8 cellular contexts compared by ENCODE assay signal in genomic region chr1:59926381-59927243, GRCh38. TPM values are rescaled to one million over a fixed set of nuclear protein-coding genes. Genes with fewer than 3 reads are reported as not detected.
DNase-seq lines count a peak whose midpoint lies in the region; ATAC-seq and TF ChIP-seq lines count a peak whose summit lies in the region.

TSS of gene CYP2J2 (minus strand) at chr1:59926773. CDS start at chr1:59926746, 27 bp downstream.

- peak within 1 kb of the TSS; percentile 97 for H2AFZ ChIP-seq in smooth muscle cell (ENCODE audit: low read depth)

- H3K27ac ChIP-seq in smooth muscle cell (ENCODE audit: low read depth), result no peak within 1 kb of the TSS

- H3K27ac Mint-ChIP-seq in T-helper 2 cell treated with Interferon-gamma antibody and Interleukin-4, amounts not matched to agents 5 μg/mL and 100 μg/mL, for 36 hours, result no peak within 1 kb of the TSS
- H3K27ac Mint-ChIP-seq in MCF 10A (ENCODE audit: low read depth, unreplicated experiment), result no peak within 1 kb of the TSS

- BruUV-seq in MCF 10A (replicated peaks; lab: Mats Ljungman, UMichigan), result no TSS peak

- peaks cover 18% of the 10 kb centered on the region for H3K4me1 Mint-ChIP-seq in T-helper 2 cell treated with Interferon-gamma antibody and Interleukin-4, amounts not matched to agents 5 μg/mL and 100 μg/mL, for 36 hours (ENCODE audit: low read depth)
- no peaks in the 10 kb centered on the region for H3K4me1 Mint-ChIP-seq in MCF 10A (ENCODE audit: insufficient read depth, unreplicated experiment)

- H3K9me3 ChIP-seq in smooth muscle cell (replicated peaks; ENCODE audit: low read depth), result peaks cover 5% of the 10 kb centered on the region

- ATAC-seq in GM19438 (IDR thresholded peaks at IDR 0.05; ENCODE audit: low read depth, unreplicated experiment), result peak; percentile 79

- DNase-seq in Ammon's horn (ENCODE audit: low spot score), result peak; percentile 89
- peak; percentile 24 for DNase-seq in HuH-7.5 (ENCODE audit: low spot score)
- DNase-seq in T-helper 2 cell treated with Interferon-gamma antibody and Interleukin-4, amounts not matched to agents 5 μg/mL and 100 μg/mL, for 36 hours (ENCODE audit: low spot score), result peak; percentile 23
- DNase-seq in MCF 10A (ENCODE audit: unreplicated experiment), result peak; percentile 59
- DNase-seq in islet precursor cell, result peak; percentile 85
- DNase-seq in smooth muscle cell (lab: John Stamatoyannopoulos, UW; ENCODE audit: unreplicated experiment), result peak; percentile 8
- no peak for DNase-seq in NCI-H187 treated with DMSO at 0.1 percent for 48 hours (lab: John Stamatoyannopoulos, UW)

- peaks cover 10% of the 10 kb centered on the region for H3K4me1 ChIP-seq in smooth muscle cell (ENCODE audit: low read depth)

- H4K20me1 ChIP-seq in smooth muscle cell (ENCODE audit: low read depth), result no peaks in the 10 kb centered on the region

- H3K4me3 Mint-ChIP-seq in T-helper 2 cell treated with Interferon-gamma antibody and Interleukin-4, amounts not matched to agents 5 μg/mL and 100 μg/mL, for 36 hours, result peak within 1 kb of the TSS; percentile 84
- peak within 1 kb of the TSS; percentile 71 for H3K4me3 Mint-ChIP-seq in MCF 10A (ENCODE audit: unreplicated experiment)

- H3K27me3 Mint-ChIP-seq in T-helper 2 cell treated with Interferon-gamma antibody and Interleukin-4, amounts not matched to agents 5 μg/mL and 100 μg/mL, for 36 hours (ENCODE audit: low read depth), result peaks cover 43% of the 10 kb centered on the region
- peaks cover 57% of the 10 kb centered on the region for H3K27me3 Mint-ChIP-seq in MCF 10A (ENCODE audit: insufficient read depth, unreplicated experiment)

- H3K36me3 Mint-ChIP-seq in T-helper 2 cell treated with Interferon-gamma antibody and Interleukin-4, amounts not matched to agents 5 μg/mL and 100 μg/mL, for 36 hours (ENCODE audit: low read depth), result peaks cover 3% of the 10 kb centered on the region
- H3K36me3 Mint-ChIP-seq in MCF 10A (ENCODE audit: insufficient read depth, unreplicated experiment), result no peaks in the 10 kb centered on the region

- intact Hi-C loops in MCF 10A (cut with micrococcal nuclease), result loop anchor here (5.0 kb wide), 1 partner anchor 109 kb away; no protein-coding TSS in a partner anchor

- WGBS in smooth muscle cell (ENCODE audit: low lambda C conversion rate), result 8% methylated on average over 41 of the region's 43 CpGs

- H3K79me2 ChIP-seq in smooth muscle cell (ENCODE audit: low read depth), result no peaks in the 10 kb centered on the region

- no peak within 1 kb of the TSS for H3K9ac ChIP-seq in smooth muscle cell (ENCODE audit: low read depth)

- H3K27me3 ChIP-seq in smooth muscle cell (ENCODE audit: low read depth), result peaks cover 22% of the 10 kb centered on the region

- CTCF ChIA-PET in MCF 10A (lab: Yijun Ruan, JAX), result interaction anchor here (1.0 to 1.5 kb wide), 4 partner anchors 17 to 44 kb away, joined by 3 to 10 read pairs (median 5); no protein-coding TSS in a partner anchor

- H3F3A ChIP-seq in smooth muscle cell (ENCODE audit: low read depth), result no peaks in the 10 kb centered on the region

- peak within 1 kb of the TSS; percentile 92 for H3K4me2 ChIP-seq in smooth muscle cell

- peak within 1 kb of the TSS; percentile 55 for H3K4me3 ChIP-seq in smooth muscle cell

- peaks cover 24% of the 10 kb centered on the region for H3K9me3 Mint-ChIP-seq in T-helper 2 cell treated with Interferon-gamma antibody and Interleukin-4, amounts not matched to agents 5 μg/mL and 100 μg/mL, for 36 hours
- H3K9me3 Mint-ChIP-seq in MCF 10A (ENCODE audit: unreplicated experiment), result peaks cover 8% of the 10 kb centered on the region

- POLR2A ChIA-PET in MCF 10A (lab: Yijun Ruan, JAX), result interaction anchor here (0.6 to 0.7 kb wide), 2 partner anchors 219 to 472 kb away, joined by 3 read pairs; no protein-coding TSS in a partner anchor

- H3K36me3 ChIP-seq in smooth muscle cell (ENCODE audit: low read depth), result no peaks in the 10 kb centered on the region

- TF ChIP-seq CTCF in MCF 10A (IDR thresholded peaks at IDR 0.05; ENCODE audit: unreplicated experiment) (no peak), smooth muscle cell (IDR thresholded peaks at IDR 0.05; ENCODE audit: borderline replicate concordance, insufficient read depth, poor library complexity, severe bottlenecking) (no peak)

RNA-seq across cellular contexts. Expression of gene CYP2J2, which starts in this region (rescaled TPM):
- total RNA-seq in MCF 10A (2022) (0.25 and 0.42 TPM in 2 replicates), smooth muscle cell (2.2 and 2.5 TPM in 2 replicates)
- 1.7 and 2.4 TPM in 2 replicates for polyA plus RNA-seq in smooth muscle cell

Comparison
In these comparisons a context has a peak if more than half of its experiments do, and no peak if none do; other contexts are left out.
1. Peak in DNase-seq in MCF 10A; RNA of the gene not detected or under 1 TPM.